15 cellular contexts compared by ENCODE assay signal in genomic region chr12:52615208-52615868, GRCh38. TPM values are rescaled to one million over a fixed set of nuclear protein-coding genes. Genes with fewer than 3 reads are reported as not detected.
DNase-seq lines count a peak whose midpoint lies in the region; ATAC-seq and TF ChIP-seq lines count a peak whose summit lies in the region.
"Had no signal": no experiment of that assay in that cellular context is flagged by ENCODE, and none has a peak within 500 bp of the region (broad histone marks: within the 10 kb centered on the region; RNA-seq: fewer than 3 reads in every experiment).

No MANE protein-coding gene starts in this region.

- peak; percentile 45 for ATAC-seq in CD8-positive, alpha-beta T cell
- ATAC-seq in HG03442 (IDR thresholded peaks at IDR 0.05; ENCODE audit: unreplicated experiment) (no peak), heart left ventricle (no peak)
- ATAC-seq: body of pancreas had no signal

- H3K4me1 ChIP-seq in CD8-positive, alpha-beta T cell (ENCODE audit: insufficient read depth, low read length): peaks cover 88% of the 10 kb centered on the region
- H3K4me1 ChIP-seq in effector memory CD4-positive, alpha-beta T cell (ENCODE audit: control insufficient read depth, insufficient read depth, low read length, poor library complexity, severe bottlenecking): peaks cover 16% of the 10 kb centered on the region
- no peaks in the 10 kb centered on the region for H3K4me1 ChIP-seq in heart left ventricle
- H3K4me1 ChIP-seq: body of pancreas, parathyroid adenoma, stomach had no signal

- DNase-seq in AG08395 (ENCODE audit: low spot score): peak; percentile 26
- DNase-seq in CD8-positive, alpha-beta T cell: peak in 2 of 7 experiments; percentile 35 to 61
- peak; percentile 49 for DNase-seq in activated CD4-positive, alpha-beta T cell treated with anti-CD3 and anti-CD28 coated beads for 48 hours
- DNase-seq in effector memory CD4-positive, alpha-beta T cell: no peak
- no peak for DNase-seq in ACHN
- DNase-seq in cortex of kidney (lab: John Stamatoyannopoulos, UW): no peak
- no peak for DNase-seq in heart left ventricle
- DNase-seq: body of pancreas, NCI-H82, stomach had no signal

- peaks cover 82% of the 10 kb centered on the region for H3K4me1 Mint-ChIP-seq in CD8-positive, alpha-beta T cell (ENCODE audit: low read depth)

- H3K27me3 ChIP-seq in CD8-positive, alpha-beta T cell (ENCODE audit: insufficient read depth, low read length): no peaks in the 10 kb centered on the region
- no peaks in the 10 kb centered on the region for H3K27me3 ChIP-seq in effector memory CD4-positive, alpha-beta T cell (replicated peaks; ENCODE audit: control insufficient read depth, insufficient read depth, low read length, poor library complexity, severe bottlenecking)
- H3K27me3 ChIP-seq in heart left ventricle: peaks cover 0 to 39% (median 5%) of the 10 kb centered on the region in 9 donors

- H3K36me3 Mint-ChIP-seq in CD8-positive, alpha-beta T cell: no peaks in the 10 kb centered on the region

- CTCF ChIA-PET in CD8-positive, alpha-beta T cell (lab: Charles Lee): interaction anchor here (1.0 kb wide), 1 partner anchor 255 kb away, joined by 3 read pairs; no protein-coding TSS in a partner anchor

- no peaks in the 10 kb centered on the region for H3K27me3 Mint-ChIP-seq in CD8-positive, alpha-beta T cell (ENCODE audit: low read depth)

- peak overlapping the region; percentile 60 for H3K27ac ChIP-seq in CD8-positive, alpha-beta T cell (ENCODE audit: low read depth, low read length)
- H3K27ac ChIP-seq in effector memory CD4-positive, alpha-beta T cell (ENCODE audit: insufficient read depth, low read length, poor library complexity, severe bottlenecking): peak overlapping the region; percentile 1
- no peak overlapping the region for H3K27ac ChIP-seq in heart left ventricle
- H3K27ac ChIP-seq: body of pancreas, parathyroid adenoma, stomach had no signal

- H3K36me3 ChIP-seq in CD8-positive, alpha-beta T cell (ENCODE audit: insufficient read depth, low read length): no peaks in the 10 kb centered on the region
- no peaks in the 10 kb centered on the region for H3K36me3 ChIP-seq in effector memory CD4-positive, alpha-beta T cell (ENCODE audit: control insufficient read depth, insufficient read depth, low read length)
- no peaks in the 10 kb centered on the region for H3K36me3 ChIP-seq in heart left ventricle
- H3K36me3 ChIP-seq: stomach had no signal

- 52 to 68% (median 55%) methylated on average over 6 of the region's 6 CpGs for WGBS in heart left ventricle, 4 donors

- H3K27ac Mint-ChIP-seq in CD8-positive, alpha-beta T cell: peak overlapping the region; percentile 95

- POLR2A ChIA-PET in CD8-positive, alpha-beta T cell (lab: Charles Lee): interaction anchor here (0.8 to 1.6 kb wide), 5 partner anchors 27 to 157 kb away, joined by 3 read pairs; no protein-coding TSS in a partner anchor

- no peak for TF ChIP-seq POLR2A in heart left ventricle (IDR thresholded peaks at IDR 0.05)

- intact Hi-C loops in CD8-positive, alpha-beta T cell (cut with DNase I, micrococcal nuclease): no loop called here
- intact Hi-C loops in heart left ventricle (cut with DNase I): no loop called here

- no peaks in the 10 kb centered on the region for H3K9me3 Mint-ChIP-seq in CD8-positive, alpha-beta T cell

- TF ChIP-seq CTCF in CD8-positive, alpha-beta T cell (IDR thresholded peaks at IDR 0.05): no peak
- no peak for TF ChIP-seq CTCF in heart left ventricle (IDR thresholded peaks at IDR 0.05)

- H3K4me3 Mint-ChIP-seq in CD8-positive, alpha-beta T cell: peak overlapping the region; percentile 53

- in situ Hi-C loops in ACHN (cut with HindIII; ENCODE audit: low pct_ligation_motif_present, low pct_unique_long_range_greater_than_20kb, low sequenced_read_pairs): no loop called here

- no peak overlapping the region for H3K4me3 ChIP-seq in CD8-positive, alpha-beta T cell (ENCODE audit: low read depth, low read length)
- no peak overlapping the region for H3K4me3 ChIP-seq in effector memory CD4-positive, alpha-beta T cell (ENCODE audit: insufficient read depth, low read depth, low read length, poor library complexity, severe bottlenecking)
- H3K4me3 ChIP-seq in heart left ventricle: no peak overlapping the region
- H3K4me3 ChIP-seq: body of pancreas, stomach had no signal

- H3K9me3 ChIP-seq in CD8-positive, alpha-beta T cell (ENCODE audit: low read length): no peaks in the 10 kb centered on the region
- H3K9me3 ChIP-seq in effector memory CD4-positive, alpha-beta T cell (ENCODE audit: control insufficient read depth, low read length): no peaks in the 10 kb centered on the region
- no peaks in the 10 kb centered on the region for H3K9me3 ChIP-seq in heart left ventricle
- H3K9me3 ChIP-seq: body of pancreas, stomach had no signal

RNA-seq across cellular contexts. Expression of gene KRT73, which starts 3.0 kb away (rescaled TPM):
- total RNA-seq in CD8-positive, alpha-beta T cell: 1 to 10 TPM; 7.8 to 8.1 TPM
- total RNA-seq in heart left ventricle: not detected
- not detected for polyA plus RNA-seq in heart left ventricle
- total RNA-seq: activated CD8-positive, alpha-beta memory T cell treated with anti-CD3 and anti-CD28 coated beads for 36 hours; H1; lung microvascular endothelial cell; stomach had no signal
- polyA plus RNA-seq: H1, stomach had no signal

RNA-seq across cellular contexts. Expression of gene KRT72, which starts 14.1 kb away (rescaled TPM):
- 1 to 10 TPM; 5.6 to 5.8 TPM for total RNA-seq in CD8-positive, alpha-beta T cell
- total RNA-seq in heart left ventricle: not detected
- not detected for polyA plus RNA-seq in heart left ventricle
- total RNA-seq: activated CD8-positive, alpha-beta memory T cell treated with anti-CD3 and anti-CD28 coated beads for 36 hours; body of pancreas; H1; lung microvascular endothelial cell; stomach had no signal
- polyA plus RNA-seq: H1, stomach had no signal

RNA-seq across cellular contexts. Expression of gene KRT2, which starts 36.7 kb away (rescaled TPM):
- total RNA-seq in CD8-positive, alpha-beta T cell: 1 to 10 TPM; 1.4 TPM
- not detected for total RNA-seq in heart left ventricle
- not detected for polyA plus RNA-seq in heart left ventricle
- total RNA-seq: activated CD8-positive, alpha-beta memory T cell treated with anti-CD3 and anti-CD28 coated beads for 36 hours; body of pancreas; H1; lung microvascular endothelial cell; stomach had no signal
- polyA plus RNA-seq: H1, stomach had no signal

RNA-seq across cellular contexts. Expression of gene KRT74, which starts 41.7 kb away (rescaled TPM):
- total RNA-seq in CD8-positive, alpha-beta T cell: not detected
- total RNA-seq in heart left ventricle: not detected
- polyA plus RNA-seq in heart left ventricle: not detected
- total RNA-seq: activated CD8-positive, alpha-beta memory T cell treated with anti-CD3 and anti-CD28 coated beads for 36 hours; body of pancreas; H1; lung microvascular endothelial cell; stomach had no signal
- polyA plus RNA-seq: H1 had no signal

Comparison
In these comparisons a context has a peak if more than half of its experiments do, and no peak if none do; other contexts are left out.
1. DNase-seq: peak in AG08395 (single experiment) and activated CD4-positive, alpha-beta T cell treated with anti-CD3 and anti-CD28 coated beads for 48 hours (single experiment); none in effector memory CD4-positive, alpha-beta T cell (0 of 3), ACHN (single experiment), cortex of kidney (single experiment) and heart left ventricle (0 of 5).
2. H3K27ac ChIP-seq: peak in CD8-positive, alpha-beta T cell (single experiment) and effector memory CD4-positive, alpha-beta T cell (single experiment); none in heart left ventricle (0 of 12).
3. RNA of gene KRT73, which starts 3.0 kb away (total RNA-seq): 7.8 to 8.1 TPM in CD8-positive, alpha-beta T cell; not detected in heart left ventricle; every median in the first group is over 4 times any median in the second.
4. RNA of gene KRT72, which starts 14.1 kb away (total RNA-seq): 5.6 to 5.8 TPM in CD8-positive, alpha-beta T cell; not detected in heart left ventricle; every median in the first group is over 4 times any median in the second.